In genomic region chr1:46343705-46344104, GRCh38 we compare ENCODE assay signal across 23 cellular contexts. TPM values are rescaled to one million over a fixed set of nuclear protein-coding genes. Genes with fewer than 3 reads are reported as not detected.
A peak's percentile ranks its signal among the peaks of the same experiment; 100 is the strongest.
DNase-seq lines count a peak whose midpoint lies in the region; ATAC-seq, FAIRE-seq and TF ChIP-seq lines count a peak whose summit lies in the region.
"Had no signal": no experiment of that assay in that cellular context is flagged by ENCODE, and none has a peak within 500 bp of the region (broad histone marks: within the 10 kb centered on the region; RNA-seq: fewer than 3 reads in every experiment).

No MANE protein-coding gene starts in this region.

- no peak for TF ChIP-seq CTCF in K562 (IDR thresholded peaks at IDR 0.05 in 2 of 3, conservative IDR thresholded peaks at IDR 0.05 in 1 of 3; ENCODE audit: insufficient read depth in 2 of 3, low read depth in 1 of 3, low read length in 3 of 3)
- no peak for TF ChIP-seq CTCF in neural crest cell (conservative IDR thresholded peaks at IDR 0.05)

- peaks cover 5% of the 10 kb centered on the region; the same call in 1 of the 2 replicates for H4K20me1 ChIP-seq in K562 (replicated peaks; ENCODE audit: control insufficient read depth, insufficient read depth, low read length)

- intact Hi-C loops in K562 (cut with micrococcal nuclease), result loop anchor here (10.0 kb wide), 1 partner anchor 59 kb away; no protein-coding TSS in a partner anchor

- WGBS in K562 (ENCODE audit: insufficient coverage, low coverage, missing lambda C conversion rate), result 91% methylated on average over 4 of the region's 4 CpGs

- H3K36me3 Mint-ChIP-seq in activated naive CD4-positive, alpha-beta T cell treated with anti-CD3 and anti-CD28 coated beads, Interleukin-2, amount 10 ng/mL, durations not matched to agents 7 days and 5 days, result peaks cover 30% of the 10 kb centered on the region
- peaks cover 16% of the 10 kb centered on the region for H3K36me3 Mint-ChIP-seq in neural crest cell (ENCODE audit: low read depth)

- H3K9ac ChIP-seq in K562 (ENCODE audit: insufficient read depth in 1 of 2, low read depth in 2 of 2, low read length in 2 of 2), result peak overlapping the region in 1 of 2 experiments; percentile 23; a peak in 1 of 4 replicates

- peaks cover 11% of the 10 kb centered on the region for H3K9me1 ChIP-seq in K562 (ENCODE audit: control insufficient read depth, insufficient read depth, low read length)

- no peak overlapping the region for H2AFZ ChIP-seq in K562 (ENCODE audit: low read depth, low read length)

- TF ChIP-seq EP300 in K562 (IDR thresholded peaks at IDR 0.05; ENCODE audit: low read length), result no peak

- TF ChIP-seq RAD21 in K562 (CRISPR knock-in tag; conservative IDR thresholded peaks at IDR 0.05 in 1 of 2, IDR thresholded peaks at IDR 0.05 in 1 of 2), result no peak

- no peaks in the 10 kb centered on the region for H3K27me3 Mint-ChIP-seq in activated naive CD4-positive, alpha-beta T cell treated with anti-CD3 and anti-CD28 coated beads, Interleukin-2, amount 10 ng/mL, durations not matched to agents 7 days and 5 days
- H3K27me3 Mint-ChIP-seq in neural crest cell (ENCODE audit: low read depth), result no peaks in the 10 kb centered on the region

- peaks cover 59% of the 10 kb centered on the region for H3K79me2 ChIP-seq in K562 (ENCODE audit: control insufficient read depth, insufficient read depth, low read length)

- H3K4me3 Mint-ChIP-seq in activated naive CD4-positive, alpha-beta T cell treated with anti-CD3 and anti-CD28 coated beads, Interleukin-2, amount 10 ng/mL, durations not matched to agents 7 days and 5 days, result no peak overlapping the region
- H3K4me3 Mint-ChIP-seq in neural crest cell, result peak overlapping the region; percentile 97
- H3K4me3 Mint-ChIP-seq: H9 had no signal

- ATAC-seq in K562, result no peak
- ATAC-seq: body of pancreas, foreskin keratinocyte, PC-3 had no signal

- TF ChIP-seq POLR2A in K562 (conservative IDR thresholded peaks at IDR 0.05), result no peak

- no peak for FAIRE-seq in K562 (lab: Jason Lieb, UNC)
- FAIRE-seq: kidney had no signal

- in situ Hi-C loops in K562 (cut with MboI), result no loop called here

- H3K27ac ChIP-seq in K562 (ENCODE audit: extremely low read depth, low read depth, low read length), result no peak overlapping the region
- H3K27ac ChIP-seq: body of pancreas, C4-2B, foreskin keratinocyte, SJSA1 had no signal

- no TSS peak for BruUV-seq in K562 (replicated peaks; lab: Mats Ljungman, UMichigan)

- H3K4me3 ChIP-seq in H7 (ENCODE audit: insufficient read depth, low read depth, low read length) (no peak overlapping the region), K562 (no peak overlapping the region)
- H3K4me3 ChIP-seq: body of pancreas, SJSA1, stomach had no signal

- peak overlapping the region; percentile 73 for H3K27ac Mint-ChIP-seq in activated naive CD4-positive, alpha-beta T cell treated with anti-CD3 and anti-CD28 coated beads, Interleukin-2, amount 10 ng/mL, durations not matched to agents 7 days and 5 days
- H3K27ac Mint-ChIP-seq in neural crest cell (ENCODE audit: unreplicated experiment), result no peak overlapping the region

- H3K9me3 ChIP-seq in K562 (replicated peaks; ENCODE audit: control insufficient read depth, insufficient read depth, low read depth, low read length), result no peaks in the 10 kb centered on the region
- H3K9me3 ChIP-seq: body of pancreas, SJSA1, stomach had no signal

- H3K27me3 ChIP-seq in H7 (ENCODE audit: control insufficient read depth, insufficient read depth, low read length), result no peaks in the 10 kb centered on the region
- no peaks in the 10 kb centered on the region for H3K27me3 ChIP-seq in K562 (ENCODE audit: control insufficient read depth in 2 of 2, insufficient read depth in 2 of 2, low read length in 2 of 2)
- H3K27me3 ChIP-seq: body of pancreas, foreskin keratinocyte, SJSA1, stomach had no signal

- H3K4me2 ChIP-seq in K562 (ENCODE audit: insufficient read depth, low read length), result no peak overlapping the region

- no peak for DNase-seq in activated naive CD4-positive, alpha-beta T cell treated with anti-CD3 and anti-CD28 coated beads, Interleukin-2, amount 10 ng/mL, durations not matched to agents 7 days and 5 days
- no peak for DNase-seq in activated naive CD4-positive, alpha-beta T cell treated with Interleukin-2 at 50 U/mL for 16 hours
- DNase-seq in H7 (peak; percentile 1), K562 (ENCODE audit: extremely low read depth in 1 of 4, low spot score in 3 of 4) (no peak), neural crest cell (ENCODE audit: low read depth, low spot score) (no peak), COLO668 (lab: John Stamatoyannopoulos, UW; ENCODE audit: unreplicated experiment) (no peak), superior temporal gyrus (ENCODE audit: extremely low spot score) (no peak)
- no peak for DNase-seq in effector CD4-positive, alpha-beta T cell
- DNase-seq: body of pancreas; cortex of kidney; DMS53; foreskin keratinocyte; H9; IMR-90; kidney; NCI-H146; NCI-H82; PC-3; stimulated activated CD4-positive, alpha-beta T cell treated with anti-CD3 and anti-CD28 coated beads, Interleukin-1b, Interleukin-23, amount 100 ng/mL, for 48 hours; stomach; T-helper 9 cell had no signal

- CTCF ChIA-PET in activated naive CD4-positive, alpha-beta T cell treated with anti-CD3 and anti-CD28 coated beads, Interleukin-2, amount 10 ng/mL, durations not matched to agents 7 days and 5 days (lab: Charles Lee), result interaction anchor here (1.6 to 1.9 kb wide), 2 partner anchors 40 to 98 kb away, joined by 3 to 12 read pairs; partner anchors contain the start of genes LRRC41 and UQCRH
- CTCF ChIA-PET in K562 (lab: Yijun Ruan, JAX; ENCODE audit: low intra/inter-chr PET ratio), result no interaction called here

- H3K4me1 Mint-ChIP-seq in activated naive CD4-positive, alpha-beta T cell treated with anti-CD3 and anti-CD28 coated beads, Interleukin-2, amount 10 ng/mL, durations not matched to agents 7 days and 5 days, result peaks cover 52% of the 10 kb centered on the region
- H3K4me1 Mint-ChIP-seq in neural crest cell, result peaks cover 46% of the 10 kb centered on the region

- POLR2A ChIA-PET in K562 (lab: Yijun Ruan, JAX), result interaction anchor here (0.8 to 2.2 kb wide), 8 partner anchors 9 to 124 kb away, joined by 3 to 11 read pairs (median 3); no protein-coding TSS in a partner anchor

- H3K4me1 ChIP-seq in K562 (replicated peaks in 1 of 2; ENCODE audit: control insufficient read depth in 2 of 2, insufficient read depth in 2 of 2, low read length in 2 of 2), result peaks cover 25 to 28% of the 10 kb centered on the region in 2 experiments

- H3K36me3 ChIP-seq in H7 (replicated peaks; ENCODE audit: control insufficient read depth, insufficient read depth, low read length) (peaks cover 18% of the 10 kb centered on the region), K562 (ENCODE audit: control insufficient read depth, insufficient read depth, low read length) (peaks cover 71% of the 10 kb centered on the region)

- H3K9me3 Mint-ChIP-seq in activated naive CD4-positive, alpha-beta T cell treated with anti-CD3 and anti-CD28 coated beads, Interleukin-2, amount 10 ng/mL, durations not matched to agents 7 days and 5 days, result no peaks in the 10 kb centered on the region
- H3K9me3 Mint-ChIP-seq in neural crest cell, result no peaks in the 10 kb centered on the region

RNA-seq across cellular contexts. Expression of gene NSUN4, which starts 3.1 kb away (rescaled TPM):
- total RNA-seq in H7 (2014; rRNA removed; shearing (Covaris generic)), result 10.4 and 11.8 TPM in 2 replicates
- 126 and 174 TPM in 2 replicates for total RNA-seq in K562 (2011; cell fraction: chromatin; rRNA removed; ENCODE audit: low replicate concordance)
- 97.2 and 98.2 TPM in 2 replicates for total RNA-seq in K562 (2011; cell fraction: nucleolus; rRNA removed)
- total RNA-seq in K562 (2011; cell fraction: nucleoplasm; rRNA removed), result 106 and 123 TPM in 2 replicates
- total RNA-seq in K562 (2014; rRNA removed), result 33.4 and 37.0 TPM in 2 replicates
- 34.1 and 39.0 TPM in 2 replicates for total RNA-seq in K562 (2014; rRNA removed; fragmentation: Illumina TruSeq; extraction: Trizol)
- total RNA-seq in K562 (2015; rRNA removed; fragmentation: Illumina TruSeq; extraction: Trizol), result 33.8 and 34.2 TPM in 2 replicates
- 43.3 and 44.4 TPM in 2 replicates for total RNA-seq in K562 (2021)
- polyA plus RNA-seq in K562 (2011; rRNA removed), result 60.2 and 65.6 TPM in 2 replicates
- polyA plus RNA-seq in K562 (2011; cell fraction: cytosol; rRNA removed), result 53.3 and 69.6 TPM in 2 replicates
- polyA plus RNA-seq in K562 (2011; cell fraction: nucleus; rRNA removed), result 43.8 and 46.3 TPM in 2 replicates
- 37.5 and 42.1 TPM in 2 replicates for polyA plus RNA-seq in K562 (2012)
- polyA plus RNA-seq in K562 (2014; fragmentation: Illumina TruSeq; extraction: Trizol), result 47.8 and 47.9 TPM in 2 replicates
- polyA plus RNA-seq in K562 (2014; fragmentation: Nextera tagmentation; extraction: Ambion mirVana), result 10 to 100 TPM; 47.3 to 54.9 TPM
- 43.5 and 46.3 TPM in 2 replicates for polyA plus RNA-seq in K562 (2014; rRNA removed)
- polyA minus RNA-seq in K562 (2011; rRNA and poly(A)+ RNA removed), result 113 and 133 TPM in 2 replicates
- 44.5 and 46.0 TPM in 2 replicates for polyA minus RNA-seq in K562 (2011; cell fraction: cytosol; rRNA and poly(A)+ RNA removed)
- polyA minus RNA-seq in K562 (2011; cell fraction: nucleus; rRNA and poly(A)+ RNA removed), result 24.6 and 44.7 TPM in 2 replicates
- 32.7 and 33.3 TPM in 2 replicates for total RNA-seq in neural crest cell

RNA-seq across cellular contexts. Expression of gene UQCRH, which starts 40.2 kb away (rescaled TPM):
- total RNA-seq in H7 (2014; rRNA removed; shearing (Covaris generic)), result 909 and 1,018 TPM in 2 replicates
- 185 and 351 TPM in 2 replicates for total RNA-seq in K562 (2011; cell fraction: chromatin; rRNA removed; ENCODE audit: low replicate concordance)
- total RNA-seq in K562 (2011; cell fraction: nucleolus; rRNA removed), result 205 and 247 TPM in 2 replicates
- 458 and 624 TPM in 2 replicates for total RNA-seq in K562 (2011; cell fraction: nucleoplasm; rRNA removed)
- total RNA-seq in K562 (2014; rRNA removed), result 2,410 and 3,306 TPM in 2 replicates
- 2,696 and 2,943 TPM in 2 replicates for total RNA-seq in K562 (2014; rRNA removed; fragmentation: Illumina TruSeq; extraction: Trizol)
- total RNA-seq in K562 (2015; rRNA removed; fragmentation: Illumina TruSeq; extraction: Trizol), result 1,782 and 1,893 TPM in 2 replicates
- 1,267 and 1,360 TPM in 2 replicates for total RNA-seq in K562 (2021)
- polyA plus RNA-seq in K562 (2011; rRNA removed), result 2,284 and 2,713 TPM in 2 replicates
- polyA plus RNA-seq in K562 (2011; cell fraction: cytosol; rRNA removed), result 724 and 2,858 TPM in 2 replicates
- polyA plus RNA-seq in K562 (2011; cell fraction: nucleus; rRNA removed), result 272 and 676 TPM in 2 replicates
- 1,181 and 2,353 TPM in 2 replicates for polyA plus RNA-seq in K562 (2012)
- polyA plus RNA-seq in K562 (2014; fragmentation: Illumina TruSeq; extraction: Trizol), result 1,923 and 1,965 TPM in 2 replicates
- 1,000 to 10,000 TPM; 4,348 to 5,184 TPM for polyA plus RNA-seq in K562 (2014; fragmentation: Nextera tagmentation; extraction: Ambion mirVana)
- 1,877 and 2,534 TPM in 2 replicates for polyA plus RNA-seq in K562 (2014; rRNA removed)
- polyA minus RNA-seq in K562 (2011; rRNA and poly(A)+ RNA removed), result 762 and 899 TPM in 2 replicates
- 241 and 256 TPM in 2 replicates for polyA minus RNA-seq in K562 (2011; cell fraction: cytosol; rRNA and poly(A)+ RNA removed)
- polyA minus RNA-seq in K562 (2011; cell fraction: nucleus; rRNA and poly(A)+ RNA removed), result 65.4 and 198 TPM in 2 replicates
- total RNA-seq in neural crest cell, result 325 and 341 TPM in 2 replicates

RNA-seq across cellular contexts. Expression of gene LRRC41, which starts 40.3 kb away (rescaled TPM):
- total RNA-seq in H7 (2014; rRNA removed; shearing (Covaris generic)), result 123 and 133 TPM in 2 replicates
- 66.5 and 77.9 TPM in 2 replicates for total RNA-seq in K562 (2011; cell fraction: chromatin; rRNA removed; ENCODE audit: low replicate concordance)
- 55.3 and 56.5 TPM in 2 replicates for total RNA-seq in K562 (2011; cell fraction: nucleolus; rRNA removed)
- total RNA-seq in K562 (2011; cell fraction: nucleoplasm; rRNA removed), result 56.4 and 78.1 TPM in 2 replicates
- total RNA-seq in K562 (2014; rRNA removed) (49.0 and 61.0 TPM in 2 replicates), K562 (2014; rRNA removed; fragmentation: Illumina TruSeq; extraction: Trizol) (27.2 and 30.7 TPM in 2 replicates), K562 (2015; rRNA removed; fragmentation: Illumina TruSeq; extraction: Trizol) (47.1 and 49.7 TPM in 2 replicates), K562 (2021) (64.3 and 64.7 TPM in 2 replicates), neural crest cell (99.0 and 102 TPM in 2 replicates)
- polyA plus RNA-seq in K562 (2011; rRNA removed) (39.6 and 70.2 TPM in 2 replicates), K562 (2014; fragmentation: Illumina TruSeq; extraction: Trizol) (52.3 and 56.7 TPM in 2 replicates), K562 (2014; fragmentation: Nextera tagmentation; extraction: Ambion mirVana) (10 to 100 TPM; 10.5 to 11.7 TPM), K562 (2014; rRNA removed) (44.2 and 50.0 TPM in 2 replicates)
- polyA plus RNA-seq in K562 (2011; cell fraction: cytosol; rRNA removed), result 74.3 and 85.0 TPM in 2 replicates
- polyA plus RNA-seq in K562 (2011; cell fraction: nucleus; rRNA removed), result 66.4 and 77.5 TPM in 2 replicates
- 36.7 and 72.3 TPM in 2 replicates for polyA plus RNA-seq in K562 (2012)
- polyA minus RNA-seq in K562 (2011; rRNA and poly(A)+ RNA removed), result 37.4 and 44.6 TPM in 2 replicates
- 44.1 and 45.1 TPM in 2 replicates for polyA minus RNA-seq in K562 (2011; cell fraction: cytosol; rRNA and poly(A)+ RNA removed)
- polyA minus RNA-seq in K562 (2011; cell fraction: nucleus; rRNA and poly(A)+ RNA removed), result 33.0 and 46.3 TPM in 2 replicates

RNA-seq across cellular contexts. Expression of gene FAAH, which starts 50.4 kb away (rescaled TPM):
- total RNA-seq in H7 (2014; rRNA removed; shearing (Covaris generic)), result 12.6 and 19.8 TPM in 2 replicates
- 2.2 and 5.8 TPM in 2 replicates for total RNA-seq in K562 (2011; cell fraction: chromatin; rRNA removed; ENCODE audit: low replicate concordance)
- total RNA-seq in K562 (2011; cell fraction: nucleolus; rRNA removed), result 5.3 and 5.8 TPM in 2 replicates
- 3.4 and 3.7 TPM in 2 replicates for total RNA-seq in K562 (2011; cell fraction: nucleoplasm; rRNA removed)
- total RNA-seq in K562 (2014; rRNA removed), result 0.32 and 0.33 TPM in 2 replicates
- total RNA-seq in K562 (2014; rRNA removed; fragmentation: Illumina TruSeq; extraction: Trizol), result 0.25 and 0.32 TPM in 2 replicates
- 0.23 and 0.36 TPM in 2 replicates for total RNA-seq in K562 (2015; rRNA removed; fragmentation: Illumina TruSeq; extraction: Trizol)
- total RNA-seq in K562 (2021), result 0.71 and 0.81 TPM in 2 replicates
- polyA plus RNA-seq in K562 (2011; rRNA removed), result 0.29 and 1.6 TPM in 2 replicates
- 0.46 and 1.1 TPM in 2 replicates for polyA plus RNA-seq in K562 (2011; cell fraction: cytosol; rRNA removed)
- polyA plus RNA-seq in K562 (2011; cell fraction: nucleus; rRNA removed), result 5.6 and 13.1 TPM in 2 replicates
- 0.79 and 3.1 TPM in 2 replicates for polyA plus RNA-seq in K562 (2012)
- 0.17 and 0.52 TPM in 2 replicates for polyA plus RNA-seq in K562 (2014; fragmentation: Illumina TruSeq; extraction: Trizol)
- polyA plus RNA-seq in K562 (2014; fragmentation: Nextera tagmentation; extraction: Ambion mirVana), result under 1 TPM; 0.06 TPM
- polyA plus RNA-seq in K562 (2014; rRNA removed), result 0.13 and 1.1 TPM in 2 replicates
- 0.70 and 0.93 TPM in 2 replicates for polyA minus RNA-seq in K562 (2011; rRNA and poly(A)+ RNA removed)
- not detected in 2 replicates for polyA minus RNA-seq in K562 (2011; cell fraction: cytosol; rRNA and poly(A)+ RNA removed)
- 1.2 and 5.1 TPM in 2 replicates for polyA minus RNA-seq in K562 (2011; cell fraction: nucleus; rRNA and poly(A)+ RNA removed)
- 16.2 and 17.4 TPM in 2 replicates for total RNA-seq in neural crest cell
